In genomic region chr18:21600526-21601410, GRCh38 we compare ENCODE assay signal across 8 cellular contexts. TPM values are rescaled to one million over a fixed set of nuclear protein-coding genes. Genes with fewer than 3 reads are reported as not detected.
DNase-seq lines count a peak whose midpoint lies in the region; ATAC-seq and TF ChIP-seq lines count a peak whose summit lies in the region.

Gene ESCO1, minus strand, starts transcription at chr18:21600704. Its CDS starts 25,861 bp downstream, at chr18:21574843.

- peak; percentile 37 to 96 (median 89) for DNase-seq in C1 segment of cervical spinal cord (lab: John Stamatoyannopoulos, UW)
- DNase-seq in GM19240 (ENCODE audit: insufficient read length, low spot score) = peak; percentile 85
- DNase-seq in NCI-H524 treated with DMSO at 0.1 percent for 48 hours (lab: John Stamatoyannopoulos, UW) = peak; percentile 86
- peak; percentile 96 for DNase-seq in activated CD4-positive, alpha-beta T cell treated with anti-CD3 and anti-CD28 coated beads for 48 hours
- peak; percentile 97 for DNase-seq in coronary artery (ENCODE audit: low spot score)
- peak; percentile 96 to 98 for DNase-seq in left colon
- DNase-seq in stimulated activated CD4-positive, alpha-beta T cell treated with anti-CD3 and anti-CD28 coated beads, Interleukin-1b, Interleukin-23, amount 100 ng/mL, for 48 hours = peak; percentile 96

- intact Hi-C loops in left colon (cut with DNase I, micrococcal nuclease) = no loop called here

- peak within 1 kb of the TSS; percentile 96 for H3K4me3 ChIP-seq in coronary artery

- H3K27ac ChIP-seq in coronary artery = peak within 1 kb of the TSS; percentile 97 to 98

- ATAC-seq in HG03460 (IDR thresholded peaks at IDR 0.05; ENCODE audit: unreplicated experiment) (peak; percentile 82), left colon (peak; percentile 88)

- TF ChIP-seq CTCF in coronary artery (IDR thresholded peaks at IDR 0.05) = peak; percentile 98

RNA-seq across cellular contexts. Expression of gene ESCO1, which starts in this region (rescaled TPM):
- total RNA-seq in left colon = 10 to 100 TPM; 14.8 to 16.4 TPM

Comparison
In these comparisons a context has a peak if more than half of its experiments do, and no peak if none do; other contexts are left out.
1. Peak in every context shown above with its lines: DNase-seq, ATAC-seq, H3K4me3 ChIP-seq and H3K27ac ChIP-seq.